In genomic region chr2:218876562-218877219, GRCh38 we compare ENCODE assay signal across 8 cellular contexts. TPM values are rescaled to one million over a fixed set of nuclear protein-coding genes. Genes with fewer than 3 reads are reported as not detected.
DNase-seq lines count a peak whose midpoint lies in the region; ATAC-seq, FAIRE-seq and TF ChIP-seq lines count a peak whose summit lies in the region.

No MANE protein-coding gene starts in this region.

- intact Hi-C loops in activated T-helper 1 cell treated with anti-CD3 and anti-CD28 coated beads, Interleukin-12 subunit alpha, Interleukin-12 subunit beta, Interleukin-2, Interleukin-4 antibody, amounts not matched to agents 30 ng/mL and 10 ng/mL and 1 ng/mL, durations not matched to agents 14 hours and 24 hours and 36 hours (cut with micrococcal nuclease), result loop anchor here (1.0 to 2.0 kb wide), 3 partner anchors 22 to 104 kb away; no protein-coding TSS in a partner anchor
- intact Hi-C loops in aorta (cut with DNase I), result loop anchor here (1.0 to 2.0 kb wide), 2 partner anchors 22 kb away; no protein-coding TSS in a partner anchor

- no peak overlapping the region for H3K27ac Mint-ChIP-seq in activated T-helper 1 cell treated with anti-CD3 and anti-CD28 coated beads, Interleukin-12 subunit alpha, Interleukin-12 subunit beta, Interleukin-2, Interleukin-4 antibody, amounts not matched to agents 30 ng/mL and 10 ng/mL and 1 ng/mL, durations not matched to agents 14 hours and 24 hours and 36 hours

- H3K4me1 Mint-ChIP-seq in activated T-helper 1 cell treated with anti-CD3 and anti-CD28 coated beads, Interleukin-12 subunit alpha, Interleukin-12 subunit beta, Interleukin-2, Interleukin-4 antibody, amounts not matched to agents 30 ng/mL and 10 ng/mL and 1 ng/mL, durations not matched to agents 14 hours and 24 hours and 36 hours (ENCODE audit: low read depth), result peaks cover 16% of the 10 kb centered on the region

- TF ChIP-seq CTCF in fibroblast of the aortic adventitia (IDR thresholded peaks at IDR 0.05; ENCODE audit: insufficient read depth, low read length), result peak; percentile 97

- peak; percentile 68 for DNase-seq in D341Med (ENCODE audit: low spot score)
- DNase-seq in KBM-7, result peak; percentile 92
- DNase-seq in RCC 7860 (ENCODE audit: low spot score), result peak; percentile 53
- DNase-seq in activated T-helper 1 cell treated with anti-CD3 and anti-CD28 coated beads, Interleukin-12 subunit alpha, Interleukin-12 subunit beta, Interleukin-2, Interleukin-4 antibody, amounts not matched to agents 30 ng/mL and 10 ng/mL and 1 ng/mL, durations not matched to agents 14 hours and 24 hours and 36 hours (ENCODE audit: low spot score), result peak; percentile 48
- DNase-seq in fibroblast of the aortic adventitia (ENCODE audit: low read depth), result peak; percentile 71
- DNase-seq in nucleus accumbens (lab: John Stamatoyannopoulos, UW), result peak in 43 of 56 donors; percentile 11 to 83 (median 40)
- DNase-seq in aorta, result peak in 1 of 2 donors; percentile 82

- H3K4me3 Mint-ChIP-seq in activated T-helper 1 cell treated with anti-CD3 and anti-CD28 coated beads, Interleukin-12 subunit alpha, Interleukin-12 subunit beta, Interleukin-2, Interleukin-4 antibody, amounts not matched to agents 30 ng/mL and 10 ng/mL and 1 ng/mL, durations not matched to agents 14 hours and 24 hours and 36 hours, result no peak overlapping the region

- peaks cover 73% of the 10 kb centered on the region for H3K27me3 Mint-ChIP-seq in activated T-helper 1 cell treated with anti-CD3 and anti-CD28 coated beads, Interleukin-12 subunit alpha, Interleukin-12 subunit beta, Interleukin-2, Interleukin-4 antibody, amounts not matched to agents 30 ng/mL and 10 ng/mL and 1 ng/mL, durations not matched to agents 14 hours and 24 hours and 36 hours (ENCODE audit: insufficient read depth)

- no peaks in the 10 kb centered on the region for H3K36me3 Mint-ChIP-seq in activated T-helper 1 cell treated with anti-CD3 and anti-CD28 coated beads, Interleukin-12 subunit alpha, Interleukin-12 subunit beta, Interleukin-2, Interleukin-4 antibody, amounts not matched to agents 30 ng/mL and 10 ng/mL and 1 ng/mL, durations not matched to agents 14 hours and 24 hours and 36 hours (ENCODE audit: low read depth)

- no peak overlapping the region for H3K27ac ChIP-seq in aorta (ENCODE audit: low read depth in 1 of 2, low read length in 2 of 2)

- H3K4me3 ChIP-seq in fibroblast of the aortic adventitia (ENCODE audit: low read depth, low read length) (no peak overlapping the region), aorta (ENCODE audit: low read length in 2 of 2) (no peak overlapping the region)

- no peaks in the 10 kb centered on the region for H3K36me3 ChIP-seq in aorta (ENCODE audit: control insufficient read depth in 1 of 2, insufficient read depth in 2 of 2, low read length in 1 of 2)

- 0 to 2% methylated on average over 3 of the region's 3 CpGs for WGBS in aorta, 2 donors

- H3K9me3 Mint-ChIP-seq in activated T-helper 1 cell treated with anti-CD3 and anti-CD28 coated beads, Interleukin-12 subunit alpha, Interleukin-12 subunit beta, Interleukin-2, Interleukin-4 antibody, amounts not matched to agents 30 ng/mL and 10 ng/mL and 1 ng/mL, durations not matched to agents 14 hours and 24 hours and 36 hours, result no peaks in the 10 kb centered on the region

- H3K9me3 ChIP-seq in aorta (ENCODE audit: control insufficient read depth, low read length), result no peaks in the 10 kb centered on the region

- FAIRE-seq in RCC 7860 (lab: Jason Lieb, UNC), result peak; percentile 14

- in situ Hi-C loops in KBM-7 (cut with MboI; ENCODE audit: low pct_unique_long_range_greater_than_20kb, low sequenced_read_pairs), result no loop called here

- H3K27me3 ChIP-seq in aorta (ENCODE audit: control insufficient read depth in 1 of 2, insufficient read depth in 2 of 2, low read length in 1 of 2), result no peaks in the 10 kb centered on the region

- peak; percentile 47 for ATAC-seq in aorta (ENCODE audit: low FRiP score)
- no peak for ATAC-seq in GM19324 (IDR thresholded peaks at IDR 0.05; ENCODE audit: low FRiP score, unreplicated experiment)

- H3K4me1 ChIP-seq in aorta (ENCODE audit: control insufficient read depth in 1 of 2, insufficient read depth in 2 of 2, low read length in 2 of 2), result no peaks in the 10 kb centered on the region

RNA-seq across cellular contexts. Expression of gene WNT10A, which starts 4.0 kb away (rescaled TPM):
- 0.10 and 0.18 TPM in 2 replicates for total RNA-seq in activated T-helper 1 cell treated with anti-CD3 and anti-CD28 coated beads, Interleukin-12 subunit alpha, Interleukin-12 subunit beta, Interleukin-2, Interleukin-4 antibody, amounts not matched to agents 30 ng/mL and 10 ng/mL and 1 ng/mL, durations not matched to agents 14 hours and 24 hours and 36 hours
- total RNA-seq in fibroblast of the aortic adventitia (ENCODE audit: low replicate concordance) (not detected in 2 replicates), aorta (not detected)
- not detected for polyA plus RNA-seq in aorta

RNA-seq across cellular contexts. Expression of gene WNT6, which starts 17.1 kb away (rescaled TPM):
- not detected in 2 replicates for total RNA-seq in activated T-helper 1 cell treated with anti-CD3 and anti-CD28 coated beads, Interleukin-12 subunit alpha, Interleukin-12 subunit beta, Interleukin-2, Interleukin-4 antibody, amounts not matched to agents 30 ng/mL and 10 ng/mL and 1 ng/mL, durations not matched to agents 14 hours and 24 hours and 36 hours
- total RNA-seq in fibroblast of the aortic adventitia (ENCODE audit: low replicate concordance) (not detected in 2 replicates), aorta (1 to 10 TPM in 1 of 2 donors, under 1 TPM in 1; 0.88 to 2.1 TPM)
- polyA plus RNA-seq in aorta, result not detected

RNA-seq across cellular contexts. Expression of gene PRKAG3, which starts 45.1 kb away (rescaled TPM):
- not detected in 2 replicates for total RNA-seq in activated T-helper 1 cell treated with anti-CD3 and anti-CD28 coated beads, Interleukin-12 subunit alpha, Interleukin-12 subunit beta, Interleukin-2, Interleukin-4 antibody, amounts not matched to agents 30 ng/mL and 10 ng/mL and 1 ng/mL, durations not matched to agents 14 hours and 24 hours and 36 hours
- total RNA-seq in fibroblast of the aortic adventitia (ENCODE audit: low replicate concordance) (0.18 and 0.41 TPM in 2 replicates), aorta (1 to 10 TPM in 1 of 2 donors, under 1 TPM in 1; 0.19 to 1.0 TPM)
- polyA plus RNA-seq in aorta, result under 1 TPM; 0.13 to 0.20 TPM
